Comparison of ENCODE assay signal across 8 cellular contexts in the genomic region with DNA sequence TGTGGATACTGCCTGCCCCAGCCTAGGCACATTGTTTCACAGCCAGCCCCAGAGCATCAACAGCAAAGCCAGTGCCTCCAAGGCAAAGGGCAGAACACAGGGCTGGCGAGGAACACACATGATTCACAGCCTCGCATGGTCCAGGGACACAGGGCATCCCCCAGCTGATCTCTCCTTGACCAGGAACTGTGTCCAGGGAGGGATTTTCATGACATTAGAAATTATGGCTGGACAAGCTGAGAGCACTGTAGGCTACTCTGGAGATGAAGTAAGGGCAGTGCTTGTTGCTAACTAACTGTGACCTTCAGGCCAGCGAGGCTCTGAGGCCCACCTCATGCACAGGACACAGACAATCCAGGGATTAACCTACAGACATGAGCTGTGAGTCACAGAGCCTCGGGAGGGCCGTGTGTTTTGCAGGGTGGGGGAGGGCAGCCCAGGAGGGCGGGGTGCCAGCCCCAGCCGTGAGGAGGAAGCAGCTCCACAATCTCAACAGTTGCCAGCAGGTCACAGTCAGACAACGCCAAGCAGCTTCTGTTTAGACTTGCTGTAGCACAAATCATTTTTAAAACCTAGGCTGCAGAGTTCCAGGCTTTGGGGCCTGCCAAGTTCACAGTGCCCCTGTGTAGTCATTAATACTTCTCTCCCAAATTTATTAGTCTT.
DNase-seq lines count a peak whose midpoint lies in the region; ATAC-seq, FAIRE-seq and TF ChIP-seq lines count a peak whose summit lies in the region.

No MANE protein-coding gene starts in this region.

- TF ChIP-seq RAD21 in K562 (CRISPR knock-in tag; conservative IDR thresholded peaks at IDR 0.05 in 1 of 2, IDR thresholded peaks at IDR 0.05 in 1 of 2), result no peak

- H3K9me1 ChIP-seq in K562 (ENCODE audit: control insufficient read depth, insufficient read depth, low read length), result no peaks in the 10 kb centered on the region

- H3K4me1 ChIP-seq in K562 (replicated peaks in 1 of 2; ENCODE audit: control insufficient read depth in 2 of 2, insufficient read depth in 2 of 2, low read length in 2 of 2), result peaks cover 15 to 23% of the 10 kb centered on the region in 2 experiments
- peaks cover 16% of the 10 kb centered on the region for H3K4me1 ChIP-seq in testis

- POLR2A ChIA-PET in K562 (lab: Yijun Ruan, JAX), result interaction anchor here (0.8 to 1.2 kb wide), 5 partner anchors 9 to 190 kb away, joined by 3 to 4 read pairs (median 3); no protein-coding TSS in a partner anchor

- CTCF ChIA-PET in K562 (lab: Yijun Ruan, JAX; ENCODE audit: low intra/inter-chr PET ratio), result no interaction called here

- in situ Hi-C loops in K562 (cut with MboI), result no loop called here

- peak overlapping the region in 1 of 2 experiments; percentile 80; a peak in 2 of 4 replicates for H3K9ac ChIP-seq in K562 (ENCODE audit: insufficient read depth in 1 of 2, low read depth in 2 of 2, low read length in 2 of 2)

- H3K9me3 Mint-ChIP-seq in effector memory CD8-positive, alpha-beta T cell, result no peaks in the 10 kb centered on the region

- peaks cover 1 to 9% of the 10 kb centered on the region in 2 donors for H3K4me1 Mint-ChIP-seq in effector memory CD8-positive, alpha-beta T cell (ENCODE audit: low read depth in 2 of 2)

- H3K36me3 ChIP-seq in K562 (ENCODE audit: control insufficient read depth, insufficient read depth, low read length) (no peaks in the 10 kb centered on the region), testis (ENCODE audit: low read depth, missing control alignments) (no peaks in the 10 kb centered on the region)

- H3K9me3 ChIP-seq in K562 (replicated peaks; ENCODE audit: control insufficient read depth, insufficient read depth, low read depth, low read length), result no peaks in the 10 kb centered on the region
- no peaks in the 10 kb centered on the region for H3K9me3 ChIP-seq in testis

- TF ChIP-seq CTCF in NB4 (IDR thresholded peaks at IDR 0.05; ENCODE audit: low read depth, low read length), result no peak
- no peak for TF ChIP-seq CTCF in K562 (IDR thresholded peaks at IDR 0.05 in 2 of 3, conservative IDR thresholded peaks at IDR 0.05 in 1 of 3; ENCODE audit: insufficient read depth in 2 of 3, low read depth in 1 of 3, low read length in 3 of 3)
- TF ChIP-seq CTCF in testis (IDR thresholded peaks at IDR 0.05), result no peak

- H3K27me3 ChIP-seq in K562 (ENCODE audit: control insufficient read depth in 2 of 2, insufficient read depth in 2 of 2, low read length in 2 of 2) (no peaks in the 10 kb centered on the region), testis (no peaks in the 10 kb centered on the region)

- TF ChIP-seq EP300 in K562 (IDR thresholded peaks at IDR 0.05; ENCODE audit: low read length), result no peak

- H3K4me2 ChIP-seq in K562 (ENCODE audit: insufficient read depth, low read length), result no peak overlapping the region

- H3K36me3 Mint-ChIP-seq in effector memory CD8-positive, alpha-beta T cell (ENCODE audit: insufficient read depth), result peaks cover 8% of the 10 kb centered on the region

- no peak overlapping the region for H3K27ac ChIP-seq in K562 (ENCODE audit: extremely low read depth, low read depth, low read length)
- H3K27ac ChIP-seq in testis, result no peak overlapping the region

- FAIRE-seq in K562 (lab: Jason Lieb, UNC), result peak; percentile 79

- H4K20me1 ChIP-seq in K562 (replicated peaks; ENCODE audit: control insufficient read depth, insufficient read depth, low read length), result peaks cover 7% of the 10 kb centered on the region; the same call in 1 of the 2 replicates

- 24% methylated on average over 8 of the region's 8 CpGs for WGBS in K562 (ENCODE audit: insufficient coverage, low coverage, missing lambda C conversion rate)
- WGBS in testis, 2 donors, result 31 to 33% methylated on average over 5 to 8 of the region's 8 CpGs

- no peaks in the 10 kb centered on the region for H3K79me2 ChIP-seq in K562 (ENCODE audit: control insufficient read depth, insufficient read depth, low read length)

- ATAC-seq in K562 (peak; percentile 74), GM19397 (IDR thresholded peaks at IDR 0.05; ENCODE audit: unreplicated experiment) (no peak)
- no peak for ATAC-seq in effector memory CD8-positive, alpha-beta T cell (replicated peaks)

- no peak overlapping the region for H3K27ac Mint-ChIP-seq in effector memory CD8-positive, alpha-beta T cell

- no peak for TF ChIP-seq POLR2A in NB4 (IDR thresholded peaks at IDR 0.05; ENCODE audit: extremely low read depth, insufficient read length)
- no peak for TF ChIP-seq POLR2A in K562 (conservative IDR thresholded peaks at IDR 0.05)
- TF ChIP-seq POLR2A in testis (IDR thresholded peaks at IDR 0.05), result no peak

- no peak overlapping the region for H2AFZ ChIP-seq in K562 (ENCODE audit: low read depth, low read length)

- intact Hi-C loops in K562 (cut with micrococcal nuclease) (no loop called here), testis (cut with DNase I; ENCODE audit: low total_unique reads) (no loop called here)

- DNase-seq in DMS 273 (lab: John Stamatoyannopoulos, UW; ENCODE audit: unreplicated experiment) (peak; percentile 79), NB4 (ENCODE audit: low read depth) (peak; percentile 84), K562 (ENCODE audit: extremely low read depth in 1 of 4, low spot score in 3 of 4) (peak; percentile 69 to 75 (median 72)), iPS-NIHi7 (ENCODE audit: extremely low spot score) (peak; percentile 70), testis (peak; percentile 41), DMS114 treated with DMSO at 0.1 percent for 48 hours (lab: John Stamatoyannopoulos, UW; ENCODE audit: unreplicated experiment) (no peak)
- no peak for DNase-seq in effector memory CD8-positive, alpha-beta T cell

- no peak overlapping the region for H3K4me3 ChIP-seq in NB4 (ENCODE audit: low read depth, low read length)
- no peak overlapping the region for H3K4me3 ChIP-seq in K562
- no peak overlapping the region for H3K4me3 ChIP-seq in testis

- no TSS peak for BruUV-seq in K562 (replicated peaks; lab: Mats Ljungman, UMichigan)

- peaks cover 0 to 12% of the 10 kb centered on the region in 2 donors for H3K27me3 Mint-ChIP-seq in effector memory CD8-positive, alpha-beta T cell

- no peak overlapping the region for H3K4me3 Mint-ChIP-seq in effector memory CD8-positive, alpha-beta T cell

TF ChIP-seq in K562, 482 proteins besides CTCF, POLR2A, EP300 and RAD21 (continues in another document):
- TF ChIP-seq, protein P1, sequence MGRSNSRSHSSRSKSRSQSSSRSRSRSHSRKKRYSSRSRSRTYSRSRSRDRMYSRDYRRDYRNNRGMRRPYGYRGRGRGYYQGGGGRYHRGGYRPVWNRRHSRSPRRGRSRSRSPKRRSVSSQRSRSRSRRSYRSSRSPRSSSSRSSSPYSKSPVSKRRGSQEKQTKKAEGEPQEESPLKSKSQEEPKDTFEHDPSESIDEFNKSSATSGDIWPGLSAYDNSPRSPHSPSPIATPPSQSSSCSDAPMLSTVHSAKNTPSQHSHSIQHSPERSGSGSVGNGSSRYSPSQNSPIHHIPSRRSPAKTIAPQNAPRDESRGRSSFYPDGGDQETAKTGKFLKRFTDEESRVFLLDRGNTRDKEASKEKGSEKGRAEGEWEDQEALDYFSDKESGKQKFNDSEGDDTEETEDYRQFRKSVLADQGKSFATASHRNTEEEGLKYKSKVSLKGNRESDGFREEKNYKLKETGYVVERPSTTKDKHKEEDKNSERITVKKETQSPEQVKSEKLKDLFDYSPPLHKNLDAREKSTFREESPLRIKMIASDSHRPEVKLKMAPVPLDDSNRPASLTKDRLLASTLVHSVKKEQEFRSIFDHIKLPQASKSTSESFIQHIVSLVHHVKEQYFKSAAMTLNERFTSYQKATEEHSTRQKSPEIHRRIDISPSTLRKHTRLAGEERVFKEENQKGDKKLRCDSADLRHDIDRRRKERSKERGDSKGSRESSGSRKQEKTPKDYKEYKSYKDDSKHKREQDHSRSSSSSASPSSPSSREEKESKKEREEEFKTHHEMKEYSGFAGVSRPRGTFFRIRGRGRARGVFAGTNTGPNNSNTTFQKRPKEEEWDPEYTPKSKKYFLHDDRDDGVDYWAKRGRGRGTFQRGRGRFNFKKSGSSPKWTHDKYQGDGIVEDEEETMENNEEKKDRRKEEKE (IDR thresholded peaks at IDR 0.05; ENCODE audit: borderline replicate concordance in 1 of 2, control insufficient read depth in 1 of 2, low read depth in 2 of 2, low read length in 1 of 2), result no peak
- TF ChIP-seq, protein P2, sequence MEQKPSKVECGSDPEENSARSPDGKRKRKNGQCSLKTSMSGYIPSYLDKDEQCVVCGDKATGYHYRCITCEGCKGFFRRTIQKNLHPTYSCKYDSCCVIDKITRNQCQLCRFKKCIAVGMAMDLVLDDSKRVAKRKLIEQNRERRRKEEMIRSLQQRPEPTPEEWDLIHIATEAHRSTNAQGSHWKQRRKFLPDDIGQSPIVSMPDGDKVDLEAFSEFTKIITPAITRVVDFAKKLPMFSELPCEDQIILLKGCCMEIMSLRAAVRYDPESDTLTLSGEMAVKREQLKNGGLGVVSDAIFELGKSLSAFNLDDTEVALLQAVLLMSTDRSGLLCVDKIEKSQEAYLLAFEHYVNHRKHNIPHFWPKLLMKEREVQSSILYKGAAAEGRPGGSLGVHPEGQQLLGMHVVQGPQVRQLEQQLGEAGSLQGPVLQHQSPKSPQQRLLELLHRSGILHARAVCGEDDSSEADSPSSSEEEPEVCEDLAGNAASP (IDR thresholded peaks at IDR 0.05), result no peak
- no peak for TF ChIP-seq NR4A1 (CRISPR knock-in tag; IDR thresholded peaks at IDR 0.05)
- TF ChIP-seq NR4A1 (tag; IDR thresholded peaks at IDR 0.05), result no peak
- peak; percentile 36; the same call in 1 of the 2 replicates for TF ChIP-seq ARID1B (IDR thresholded peaks at IDR 0.05)
- no peak for TF ChIP-seq CHD1 (IDR thresholded peaks at IDR 0.05; ENCODE audit: low read length)
- TF ChIP-seq, protein P3, sequence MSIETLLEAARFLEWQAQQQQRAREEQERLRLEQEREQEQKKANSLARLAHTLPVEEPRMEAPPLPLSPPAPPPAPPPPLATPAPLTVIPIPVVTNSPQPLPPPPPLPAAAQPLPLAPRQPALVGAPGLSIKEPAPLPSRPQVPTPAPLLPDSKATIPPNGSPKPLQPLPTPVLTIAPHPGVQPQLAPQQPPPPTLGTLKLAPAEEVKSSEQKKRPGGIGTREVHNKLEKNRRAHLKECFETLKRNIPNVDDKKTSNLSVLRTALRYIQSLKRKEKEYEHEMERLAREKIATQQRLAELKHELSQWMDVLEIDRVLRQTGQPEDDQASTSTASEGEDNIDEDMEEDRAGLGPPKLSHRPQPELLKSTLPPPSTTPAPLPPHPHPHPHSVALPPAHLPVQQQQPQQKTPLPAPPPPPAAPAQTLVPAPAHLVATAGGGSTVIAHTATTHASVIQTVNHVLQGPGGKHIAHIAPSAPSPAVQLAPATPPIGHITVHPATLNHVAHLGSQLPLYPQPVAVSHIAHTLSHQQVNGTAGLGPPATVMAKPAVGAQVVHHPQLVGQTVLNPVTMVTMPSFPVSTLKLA (conservative IDR thresholded peaks at IDR 0.05), result 0 out of 4 replicates have a peak, but pooled peaks of 1 of the 2 experiments have one; percentile 26
- peak in 1 of 2 experiments; percentile 52; a peak in 1 of 3 replicates for TF ChIP-seq CBX3 (IDR thresholded peaks at IDR 0.05; ENCODE audit: borderline replicate concordance in 1 of 2, low read length in 2 of 2)
- no peak for TF ChIP-seq TRIM28 (IDR thresholded peaks at IDR 0.05)
- no peak for TF ChIP-seq ZBTB8A (IDR thresholded peaks at IDR 0.05; ENCODE audit: partially characterized antibody)

Comparison
In these comparisons a context has a peak if more than half of its experiments do, and no peak if none do; other contexts are left out.
1. DNase-seq: peak in DMS 273 (single experiment), NB4 (single experiment), K562 (4 of 4), iPS-NIHi7 (single experiment) and testis (single experiment); none in effector memory CD8-positive, alpha-beta T cell (0 of 3) and DMS114 treated with DMSO at 0.1 percent for 48 hours (single experiment).